In genomic region chr5:95733100-95733499, GRCh38 we compare ENCODE assay signal across 2 cellular contexts.
TF ChIP-seq lines count a peak whose summit lies in the region.

No MANE protein-coding gene starts in this region.

TF ChIP-seq in HEK293, 187 proteins besides CTCF, POLR2A, EP300 and RAD21 (continued from another document):
- no peak for TF ChIP-seq ZBTB11 (tag by site-specific recombination; conservative IDR thresholded peaks at IDR 0.05; ENCODE audit: low read depth)
- no peak for TF ChIP-seq ZSCAN30 (tag by site-specific recombination; IDR thresholded peaks at IDR 0.05)
- no peak for TF ChIP-seq ZNF350 (tag by site-specific recombination; IDR thresholded peaks at IDR 0.05)
- TF ChIP-seq ZNF704 (tag by site-specific recombination; IDR thresholded peaks at IDR 0.05), result no peak
- no peak for TF ChIP-seq ZNF354C (tag by site-specific recombination; IDR thresholded peaks at IDR 0.05; ENCODE audit: borderline replicate concordance, low read depth)
- TF ChIP-seq ZNF530 (tag by site-specific recombination; IDR thresholded peaks at IDR 0.05; ENCODE audit: low read depth), result no peak

TF ChIP-seq in liver, 16 proteins besides CTCF, POLR2A, EP300 and RAD21 (continued from another document):
- TF ChIP-seq ZBTB33 (IDR thresholded peaks at IDR 0.05) (no peak), TAF1 (conservative IDR thresholded peaks at IDR 0.05) (no peak)
